Comparison of ENCODE assay signal across 8 cellular contexts in the genomic region with DNA sequence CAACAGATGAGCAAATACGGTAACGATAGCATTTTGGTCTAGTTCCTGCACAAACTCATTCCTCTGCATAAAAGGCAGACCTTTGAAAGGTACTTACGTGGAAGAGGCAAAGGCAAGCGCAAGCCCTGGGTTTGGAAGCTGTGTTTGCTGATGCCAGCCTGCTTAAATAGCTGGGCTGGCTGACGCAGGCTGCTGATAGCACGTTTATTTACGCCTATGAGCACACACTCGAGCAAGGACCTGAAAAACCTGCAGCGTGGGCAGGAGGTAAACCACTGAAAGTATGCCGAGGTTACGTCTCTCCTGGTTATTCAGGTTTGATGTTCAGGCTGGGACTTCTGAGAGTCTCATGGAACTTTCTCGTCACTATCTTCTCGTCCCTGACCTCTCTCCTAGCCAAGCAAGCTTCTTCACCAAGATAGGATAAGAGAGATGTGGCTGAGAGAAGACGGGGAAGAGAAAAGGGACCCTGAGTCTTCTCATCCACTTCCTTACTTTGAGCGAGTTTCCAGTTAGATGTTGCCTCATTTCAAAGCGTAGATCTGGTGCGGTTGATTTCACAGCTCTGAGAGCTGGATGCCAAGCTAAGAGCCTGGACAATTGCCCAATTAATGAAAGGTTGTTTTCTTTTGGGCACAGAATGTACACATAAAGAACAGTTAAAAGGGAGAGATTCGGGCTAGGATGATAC. TPM values are rescaled to one million over a fixed set of nuclear protein-coding genes. Genes with fewer than 3 reads are reported as not detected.
A peak's percentile ranks its signal among the peaks of the same experiment; 100 is the strongest.
DNase-seq lines count a peak whose midpoint lies in the region; ATAC-seq and TF ChIP-seq lines count a peak whose summit lies in the region.

Gene HOPX (minus strand): TSS at position 139 of the 691 bp plus-strand sequence. CDS start 23,480 bp downstream, outside the sequence.

- in situ Hi-C loops in transverse colon (cut with MboI; ENCODE audit: low pct_ligation_motif_present in 1 of 4, low pct_unique_long_range_greater_than_20kb in 1 of 4, low sequenced_read_pairs in 3 of 4) = no loop called here

- peak within 1 kb of the TSS; percentile 43 for H3K4me3 Mint-ChIP-seq in natural killer cell

- peaks cover 22 to 34% of the 10 kb centered on the region in 2 donors for H3K27me3 Mint-ChIP-seq in natural killer cell (ENCODE audit: low read depth in 2 of 2)

- DNase-seq in GM06990 (ENCODE audit: extremely low read depth, insufficient read length) (peak; percentile 25), cardiac fibroblast (ENCODE audit: low read depth in 2 of 2) (peak; percentile 30 to 52), natural killer cell (no peak), transverse colon (peak; percentile 21), NCI-H1930 (lab: John Stamatoyannopoulos, UW) (no peak), GDM1 (lab: John Stamatoyannopoulos, UW) (no peak)

- peak within 1 kb of the TSS; percentile 85 for H3K27ac ChIP-seq in VCaP
- H3K27ac ChIP-seq in transverse colon = no peak within 1 kb of the TSS

- H3K9me3 ChIP-seq in transverse colon = no peaks in the 10 kb centered on the region

- H3K4me3 ChIP-seq in GM06990 (replicated peaks; ENCODE audit: low read depth, low read length) = no peak within 1 kb of the TSS
- H3K4me3 ChIP-seq in cardiac fibroblast (replicated peaks in 1 of 2; ENCODE audit: low read depth in 2 of 2, low read length in 2 of 2) = no peak within 1 kb of the TSS
- peak within 1 kb of the TSS in 1 of 4 donors; percentile 20 for H3K4me3 ChIP-seq in transverse colon

- H3K27ac Mint-ChIP-seq in natural killer cell = peak within 1 kb of the TSS in 1 of 2 donors; percentile 39

- H3K36me3 ChIP-seq in GM06990 (ENCODE audit: control insufficient read depth, insufficient read depth, low read length) = no peaks in the 10 kb centered on the region
- H3K36me3 ChIP-seq in transverse colon = no peaks in the 10 kb centered on the region

- no peak for TF ChIP-seq CTCF in GM06990 (IDR thresholded peaks at IDR 0.05; ENCODE audit: insufficient read depth, low read length, poor library complexity, severe bottlenecking)
- TF ChIP-seq CTCF in VCaP (conservative IDR thresholded peaks at IDR 0.05) = no peak
- no peak for TF ChIP-seq CTCF in cardiac fibroblast (IDR thresholded peaks at IDR 0.05; ENCODE audit: low read depth, low read length)
- TF ChIP-seq CTCF in natural killer cell (IDR thresholded peaks at IDR 0.05) = no peak
- TF ChIP-seq CTCF in transverse colon (IDR thresholded peaks at IDR 0.05) = no peak

- TF ChIP-seq EP300 in transverse colon (IDR thresholded peaks at IDR 0.05; ENCODE audit: low read depth) = no peak

- no peak for TF ChIP-seq POLR2A in transverse colon (IDR thresholded peaks at IDR 0.05)

- H3K4me1 Mint-ChIP-seq in natural killer cell = peaks cover 13 to 14% of the 10 kb centered on the region in 2 donors

- H3K36me3 Mint-ChIP-seq in natural killer cell = no peaks in the 10 kb centered on the region

- intact Hi-C loops in natural killer cell (cut with micrococcal nuclease) = no loop called here
- intact Hi-C loops in transverse colon (cut with DNase I; ENCODE audit: low total_unique reads) = no loop called here

- WGBS in transverse colon (ENCODE audit: low coverage in 1 of 2), 2 donors = 23 to 25% methylated on average over 7 to 18 of the region's 18 CpGs

- no peaks in the 10 kb centered on the region for H3K9me3 Mint-ChIP-seq in natural killer cell

- peaks cover 0 to 12% (median 0%) of the 10 kb centered on the region in 4 donors for H3K4me1 ChIP-seq in transverse colon

- no peaks in the 10 kb centered on the region; the same call in 1 of the 2 replicates for H3K27me3 ChIP-seq in GM06990 (replicated peaks; ENCODE audit: control insufficient read depth, insufficient read depth, low read length)
- H3K27me3 ChIP-seq in transverse colon = peaks cover 47% of the 10 kb centered on the region

- ATAC-seq in HG02981 (IDR thresholded peaks at IDR 0.05; ENCODE audit: unreplicated experiment) = peak; percentile 59
- ATAC-seq in natural killer cell = peak; percentile 55 to 79 (median 57)

RNA-seq across cellular contexts. Expression of gene HOPX, which starts in this region (rescaled TPM):
- total RNA-seq in natural killer cell (100 to 1,000 TPM; 152 to 240 (median 167) TPM), transverse colon (10 to 100 TPM in 1 of 4 donors, 1 to 10 TPM in 3; 2.6 to 27.5 (median 7.7) TPM)

Comparison
In these comparisons a context has a peak if more than half of its experiments do, and no peak if none do; other contexts are left out.
1. RNA of gene HOPX (total RNA-seq): 152 to 240 TPM in natural killer cell; 2.6 to 27.5 TPM in transverse colon; every median in the first group is over 4 times any median in the second.
2. DNase-seq: peak in GM06990 (single experiment), cardiac fibroblast (2 of 2) and transverse colon (single experiment); none in natural killer cell (single experiment), NCI-H1930 (0 of 2) and GDM1 (single experiment).